31 cellular contexts compared by ENCODE assay signal in genomic region chr6:135211306-135211702, GRCh38. TPM values are rescaled to one million over a fixed set of nuclear protein-coding genes. Genes with fewer than 3 reads are reported as not detected.
DNase-seq lines count a peak whose midpoint lies in the region; ATAC-seq and TF ChIP-seq lines count a peak whose summit lies in the region.
"Had no signal": no experiment of that assay in that cellular context is flagged by ENCODE, and none has a peak within 500 bp of the region (broad histone marks: within the 10 kb centered on the region; RNA-seq: fewer than 3 reads in every experiment).

No MANE protein-coding gene starts in this region.

- DNase-seq in activated naive CD4-positive, alpha-beta T cell treated with anti-CD3 and anti-CD28 coated beads, Interleukin-2, amount 10 ng/mL, durations not matched to agents 7 days and 5 days, result no peak
- DNase-seq in activated naive CD4-positive, alpha-beta T cell treated with Interleukin-2 at 50 U/mL for 16 hours, result no peak
- no peak for DNase-seq in activated naive CD8-positive, alpha-beta T cell treated with anti-CD3 and anti-CD28 coated beads, Interleukin-2, amount 50 U/mL, for 24 hours
- peak in 1 of 2 donors; percentile 20 for DNase-seq in stimulated activated effector memory CD8-positive, alpha-beta T cell treated with anti-CD3 and anti-CD28 coated beads, Interleukin-12 subunit alpha, Interleukin-12 subunit beta, amount 100 ng/mL, for 72 hours (ENCODE audit: low spot score in 2 of 2)
- DNase-seq in activated gamma-delta T cell (lab: John Stamatoyannopoulos, UW), result no peak
- DNase-seq in SKM-1 (lab: John Stamatoyannopoulos, UW; ENCODE audit: unreplicated experiment), result no peak
- no peak for DNase-seq in progenitor cell of endocrine pancreas (ENCODE audit: low spot score, unreplicated experiment)
- DNase-seq: activated CD8-positive, alpha-beta memory T cell treated with anti-CD3 and anti-CD28 coated beads, Interleukin-2, amount 50 U/mL, for 48 hours; activated naive CD4-positive, alpha-beta T cell; C1 segment of cervical spinal cord; Calu3; colonic mucosa; DMS79 treated with DMSO at 0.1 percent for 48 hours; effector memory CD4-positive, alpha-beta T cell; erythroblast; glutamatergic neuron; H9; kidney; midbrain; NCI-H1417 treated with DMSO at 0.1 percent for 48 hours; NCI-H446; NCI-H82; retina; SJCRH30; small intestine; stimulated activated CD8-positive, alpha-beta memory T cell treated with anti-CD3 and anti-CD28 coated beads, Interleukin-4, amount 100 ng/mL, for 48 hours; trophoblast cell had no signal

- peak overlapping the region; percentile 9 for H3K27ac Mint-ChIP-seq in activated naive CD4-positive, alpha-beta T cell treated with anti-CD3 and anti-CD28 coated beads, Interleukin-2, amount 10 ng/mL, durations not matched to agents 7 days and 5 days
- peak overlapping the region; percentile 46 for H3K27ac Mint-ChIP-seq in activated naive CD8-positive, alpha-beta T cell treated with anti-CD3 and anti-CD28 coated beads, Interleukin-2, amount 50 U/mL, for 24 hours
- peak overlapping the region; percentile 90 for H3K27ac Mint-ChIP-seq in stimulated activated effector memory CD8-positive, alpha-beta T cell treated with anti-CD3 and anti-CD28 coated beads, Interleukin-12 subunit alpha, Interleukin-12 subunit beta, amount 100 ng/mL, for 72 hours
- H3K27ac Mint-ChIP-seq in progenitor cell of endocrine pancreas, result no peak overlapping the region
- H3K27ac Mint-ChIP-seq: nephron had no signal

- H3K36me3 ChIP-seq in KOPT-K1 (ENCODE audit: insufficient read depth, low read length), result peaks cover 99% of the 10 kb centered on the region
- H3K36me3 ChIP-seq: ascending aorta, cardiac muscle cell, colonic mucosa had no signal

- H3K27ac ChIP-seq in KOPT-K1 (ENCODE audit: low read depth, low read length, poor library complexity, severe bottlenecking), result peak overlapping the region; percentile 43
- H3K27ac ChIP-seq: ascending aorta, cardiac muscle cell, colonic mucosa, SJCRH30 had no signal

- no peak for ATAC-seq in activated naive CD8-positive, alpha-beta T cell treated with anti-CD3 and anti-CD28 coated beads, Interleukin-2, amount 50 U/mL, for 24 hours
- ATAC-seq in stimulated activated effector memory CD8-positive, alpha-beta T cell treated with anti-CD3 and anti-CD28 coated beads, Interleukin-12 subunit alpha, Interleukin-12 subunit beta, amount 100 ng/mL, for 72 hours, result no peak

- peaks cover 37% of the 10 kb centered on the region for H3K4me1 Mint-ChIP-seq in activated naive CD4-positive, alpha-beta T cell treated with anti-CD3 and anti-CD28 coated beads, Interleukin-2, amount 10 ng/mL, durations not matched to agents 7 days and 5 days
- H3K4me1 Mint-ChIP-seq in activated naive CD8-positive, alpha-beta T cell treated with anti-CD3 and anti-CD28 coated beads, Interleukin-2, amount 50 U/mL, for 24 hours, result peaks cover 39% of the 10 kb centered on the region
- peaks cover 36% of the 10 kb centered on the region for H3K4me1 Mint-ChIP-seq in stimulated activated effector memory CD8-positive, alpha-beta T cell treated with anti-CD3 and anti-CD28 coated beads, Interleukin-12 subunit alpha, Interleukin-12 subunit beta, amount 100 ng/mL, for 72 hours
- H3K4me1 Mint-ChIP-seq in progenitor cell of endocrine pancreas (ENCODE audit: low read depth), result peaks cover 1% of the 10 kb centered on the region

- no peaks in the 10 kb centered on the region for H3K9me3 Mint-ChIP-seq in activated naive CD4-positive, alpha-beta T cell treated with anti-CD3 and anti-CD28 coated beads, Interleukin-2, amount 10 ng/mL, durations not matched to agents 7 days and 5 days
- no peaks in the 10 kb centered on the region for H3K9me3 Mint-ChIP-seq in activated naive CD8-positive, alpha-beta T cell treated with anti-CD3 and anti-CD28 coated beads, Interleukin-2, amount 50 U/mL, for 24 hours
- no peaks in the 10 kb centered on the region for H3K9me3 Mint-ChIP-seq in stimulated activated effector memory CD8-positive, alpha-beta T cell treated with anti-CD3 and anti-CD28 coated beads, Interleukin-12 subunit alpha, Interleukin-12 subunit beta, amount 100 ng/mL, for 72 hours
- H3K9me3 Mint-ChIP-seq in progenitor cell of endocrine pancreas (ENCODE audit: low read depth), result peaks cover 3% of the 10 kb centered on the region

- H3K9me3 ChIP-seq in KOPT-K1 (ENCODE audit: insufficient read depth, low read length, poor library complexity, severe bottlenecking), result peaks cover 9% of the 10 kb centered on the region
- H3K9me3 ChIP-seq: ascending aorta, colonic mucosa, SJCRH30 had no signal

- CTCF ChIA-PET in activated naive CD4-positive, alpha-beta T cell treated with anti-CD3 and anti-CD28 coated beads, Interleukin-2, amount 10 ng/mL, durations not matched to agents 7 days and 5 days (lab: Charles Lee), result no interaction called here

- no peak overlapping the region for H3K4me3 Mint-ChIP-seq in activated naive CD4-positive, alpha-beta T cell treated with anti-CD3 and anti-CD28 coated beads, Interleukin-2, amount 10 ng/mL, durations not matched to agents 7 days and 5 days
- no peak overlapping the region for H3K4me3 Mint-ChIP-seq in activated naive CD8-positive, alpha-beta T cell treated with anti-CD3 and anti-CD28 coated beads, Interleukin-2, amount 50 U/mL, for 24 hours
- H3K4me3 Mint-ChIP-seq in stimulated activated effector memory CD8-positive, alpha-beta T cell treated with anti-CD3 and anti-CD28 coated beads, Interleukin-12 subunit alpha, Interleukin-12 subunit beta, amount 100 ng/mL, for 72 hours, result peak overlapping the region; percentile 42
- H3K4me3 Mint-ChIP-seq in progenitor cell of endocrine pancreas (ENCODE audit: low read depth), result no peak overlapping the region
- H3K4me3 Mint-ChIP-seq: H9, nephron had no signal

- TF ChIP-seq CTCF in progenitor cell of endocrine pancreas (IDR thresholded peaks at IDR 0.05; ENCODE audit: unreplicated experiment), result no peak

- H3K27me3 Mint-ChIP-seq in activated naive CD4-positive, alpha-beta T cell treated with anti-CD3 and anti-CD28 coated beads, Interleukin-2, amount 10 ng/mL, durations not matched to agents 7 days and 5 days, result no peaks in the 10 kb centered on the region
- H3K27me3 Mint-ChIP-seq in activated naive CD8-positive, alpha-beta T cell treated with anti-CD3 and anti-CD28 coated beads, Interleukin-2, amount 50 U/mL, for 24 hours, result no peaks in the 10 kb centered on the region
- no peaks in the 10 kb centered on the region for H3K27me3 Mint-ChIP-seq in progenitor cell of endocrine pancreas

- peaks cover 21% of the 10 kb centered on the region for H3K36me3 Mint-ChIP-seq in activated naive CD4-positive, alpha-beta T cell treated with anti-CD3 and anti-CD28 coated beads, Interleukin-2, amount 10 ng/mL, durations not matched to agents 7 days and 5 days
- peaks cover 50% of the 10 kb centered on the region for H3K36me3 Mint-ChIP-seq in activated naive CD8-positive, alpha-beta T cell treated with anti-CD3 and anti-CD28 coated beads, Interleukin-2, amount 50 U/mL, for 24 hours (ENCODE audit: low read depth)
- H3K36me3 Mint-ChIP-seq in stimulated activated effector memory CD8-positive, alpha-beta T cell treated with anti-CD3 and anti-CD28 coated beads, Interleukin-12 subunit alpha, Interleukin-12 subunit beta, amount 100 ng/mL, for 72 hours, result peaks cover 98% of the 10 kb centered on the region
- H3K36me3 Mint-ChIP-seq in progenitor cell of endocrine pancreas (ENCODE audit: insufficient read depth), result peaks cover 5% of the 10 kb centered on the region

RNA-seq across cellular contexts. Expression of gene MYB, which starts 30.2 kb away (rescaled TPM):
- total RNA-seq in progenitor cell of endocrine pancreas, result 4.6 and 5.6 TPM in 2 replicates
- total RNA-seq: ascending aorta had no signal
